Comparison of ENCODE assay signal across 9 cellular contexts in genomic region chr22:31637375-31637937, GRCh38. TPM values are rescaled to one million over a fixed set of nuclear protein-coding genes. Genes with fewer than 3 reads are reported as not detected.
A peak's percentile ranks its signal among the peaks of the same experiment; 100 is the strongest.
DNase-seq lines count a peak whose midpoint lies in the region; ATAC-seq lines count a peak whose summit lies in the region.
"Had no signal": no experiment of that assay in that cellular context is flagged by ENCODE, and none has a peak within 500 bp of the region (broad histone marks: within the 10 kb centered on the region; RNA-seq: fewer than 3 reads in every experiment).

No MANE protein-coding gene starts in this region.

- H3K27me3 Mint-ChIP-seq in activated T-helper 2 cell treated with anti-CD3 and anti-CD28 coated beads, Interferon-gamma antibody, Interleukin-2, Interleukin-4, amounts not matched to agents 10 μg/mL and 5 μg/mL and 100 μg/mL, durations not matched to agents 14 hours and 24 hours and 36 hours (ENCODE audit: low read depth), result no peaks in the 10 kb centered on the region

- no peak for DNase-seq in activated T-helper 2 cell treated with anti-CD3 and anti-CD28 coated beads, Interferon-gamma antibody, Interleukin-2, Interleukin-4, amounts not matched to agents 10 μg/mL and 5 μg/mL and 100 μg/mL, durations not matched to agents 14 hours and 24 hours and 36 hours (ENCODE audit: low spot score)
- DNase-seq in cerebellum (ENCODE audit: low spot score) (no peak), MG63 (no peak), NCI-H345 (lab: John Stamatoyannopoulos, UW) (no peak), NCI-H524 (lab: John Stamatoyannopoulos, UW) (no peak)

- H3K9me3 Mint-ChIP-seq in activated T-helper 2 cell treated with anti-CD3 and anti-CD28 coated beads, Interferon-gamma antibody, Interleukin-2, Interleukin-4, amounts not matched to agents 10 μg/mL and 5 μg/mL and 100 μg/mL, durations not matched to agents 14 hours and 24 hours and 36 hours, result no peaks in the 10 kb centered on the region

- peaks cover 8% of the 10 kb centered on the region for H3K36me3 Mint-ChIP-seq in activated T-helper 2 cell treated with anti-CD3 and anti-CD28 coated beads, Interferon-gamma antibody, Interleukin-2, Interleukin-4, amounts not matched to agents 10 μg/mL and 5 μg/mL and 100 μg/mL, durations not matched to agents 14 hours and 24 hours and 36 hours (ENCODE audit: low read depth)

- peaks cover 5% of the 10 kb centered on the region; the same call in 1 of the 2 replicates for H3K36me3 ChIP-seq in MG63

- H3K4me3 ChIP-seq in mononuclear cell (ENCODE audit: low read length) (peak overlapping the region; percentile 60), MG63 (no peak overlapping the region)
- H3K4me3 ChIP-seq: SK-N-MC had no signal

- peak overlapping the region; percentile 54 for H3K27ac Mint-ChIP-seq in activated T-helper 2 cell treated with anti-CD3 and anti-CD28 coated beads, Interferon-gamma antibody, Interleukin-2, Interleukin-4, amounts not matched to agents 10 μg/mL and 5 μg/mL and 100 μg/mL, durations not matched to agents 14 hours and 24 hours and 36 hours

- H3K4me1 Mint-ChIP-seq in activated T-helper 2 cell treated with anti-CD3 and anti-CD28 coated beads, Interferon-gamma antibody, Interleukin-2, Interleukin-4, amounts not matched to agents 10 μg/mL and 5 μg/mL and 100 μg/mL, durations not matched to agents 14 hours and 24 hours and 36 hours (ENCODE audit: low read depth), result peaks cover 25% of the 10 kb centered on the region

- no peaks in the 10 kb centered on the region for H3K9me3 ChIP-seq in mononuclear cell (ENCODE audit: low read depth, low read length)
- H3K9me3 ChIP-seq in MG63, result no peaks in the 10 kb centered on the region

- no peak overlapping the region for H3K4me3 Mint-ChIP-seq in activated T-helper 2 cell treated with anti-CD3 and anti-CD28 coated beads, Interferon-gamma antibody, Interleukin-2, Interleukin-4, amounts not matched to agents 10 μg/mL and 5 μg/mL and 100 μg/mL, durations not matched to agents 14 hours and 24 hours and 36 hours (ENCODE audit: low read depth)

- ATAC-seq in GM19025 (IDR thresholded peaks at IDR 0.05; ENCODE audit: low read depth, unreplicated experiment), result peak; percentile 59
- peak; percentile 30 for ATAC-seq in HG03108 (IDR thresholded peaks at IDR 0.05; ENCODE audit: unreplicated experiment)

- intact Hi-C loops in activated T-helper 2 cell treated with anti-CD3 and anti-CD28 coated beads, Interferon-gamma antibody, Interleukin-2, Interleukin-4, amounts not matched to agents 10 μg/mL and 5 μg/mL and 100 μg/mL, durations not matched to agents 14 hours and 24 hours and 36 hours (cut with micrococcal nuclease), result no loop called here

- H3K27me3 ChIP-seq in mononuclear cell (ENCODE audit: insufficient read depth, low read length), result no peaks in the 10 kb centered on the region
- H3K27me3 ChIP-seq in MG63, result no peaks in the 10 kb centered on the region

- peaks cover 80% of the 10 kb centered on the region for H3K4me1 ChIP-seq in mononuclear cell (ENCODE audit: insufficient read depth, low read length)

RNA-seq across cellular contexts. Expression of gene PISD, which starts 24.6 kb away (rescaled TPM):
- 44.3 and 44.9 TPM in 2 replicates for total RNA-seq in activated T-helper 2 cell treated with anti-CD3 and anti-CD28 coated beads, Interferon-gamma antibody, Interleukin-2, Interleukin-4, amounts not matched to agents 10 μg/mL and 5 μg/mL and 100 μg/mL, durations not matched to agents 14 hours and 24 hours and 36 hours
- 21.6 TPM for total RNA-seq in mononuclear cell
- total RNA-seq in cerebellum, result 31.0 TPM
- 16.0 and 30.5 TPM in 2 replicates for total RNA-seq in MG63 (2014; rRNA removed; shearing (Covaris generic); ENCODE audit: low replicate concordance)
